Comparison of ENCODE assay signal across 9 cellular contexts in genomic region chr16:4784444-4784987, GRCh38. TPM values are rescaled to one million over a fixed set of nuclear protein-coding genes. Genes with fewer than 3 reads are reported as not detected.
DNase-seq lines count a peak whose midpoint lies in the region; ATAC-seq, FAIRE-seq and TF ChIP-seq lines count a peak whose summit lies in the region.
"Not testable (repeated sequence)": the region's sequence is repeated elsewhere in the genome, so short reads cannot be mapped to it uniquely, and the experiment has no call there.
"Had no signal": no experiment of that assay in that cellular context is flagged by ENCODE, and none has a peak within 500 bp of the region (broad histone marks: within the 10 kb centered on the region; RNA-seq: fewer than 3 reads in every experiment).

No MANE protein-coding gene starts in this region.

- H2BK120ac ChIP-seq in IMR-90 (ENCODE audit: low read depth, low read length): not testable (repeated sequence)

- H3K9me3 ChIP-seq in A549; IMR-90 (ENCODE audit: control insufficient read depth, insufficient read depth, low read length); WERI-Rb-1 (ENCODE audit: severe bottlenecking); HepG2 (ENCODE audit: low read length): not testable (repeated sequence)

- H2AK9ac ChIP-seq in IMR-90 (replicated peaks; ENCODE audit: low read depth, low read length, poor library complexity): not testable (repeated sequence)

- intact Hi-C loops in IMR-90 (cut with micrococcal nuclease); HepG2 (cut with micrococcal nuclease; ENCODE audit: unreplicated experiment): not testable (repeated sequence)

- DNase-seq in A549 (ENCODE audit: low read depth in 1 of 2, low spot score in 1 of 2); GM23338 (ENCODE audit: low spot score); IMR-90; WERI-Rb-1; HepG2 (ENCODE audit: low spot score): not testable (repeated sequence)

- peaks cover 19% of the 10 kb centered on the region for H3K36me3 Mint-ChIP-seq in GM23338 (ENCODE audit: low read depth)

- not testable (repeated sequence) for H3K79me1 ChIP-seq in IMR-90 (ENCODE audit: low read depth in 1 of 2, low read length in 2 of 2)

- H3K4me1 Mint-ChIP-seq in GM23338: peaks cover 13% of the 10 kb centered on the region

- H3K36me3 ChIP-seq in GM23338 (ENCODE audit: insufficient read depth); IMR-90 (ENCODE audit: control insufficient read depth, insufficient read depth, low read length); WERI-Rb-1; HepG2 (replicated peaks in 1 of 2; ENCODE audit: control insufficient read depth in 1 of 2, insufficient read depth in 2 of 2, low read length in 2 of 2): not testable (repeated sequence)

- not testable (repeated sequence) for TF ChIP-seq RAD21 in A549 (conservative IDR thresholded peaks at IDR 0.05 in 1 of 2, IDR thresholded peaks at IDR 0.05 in 1 of 2); IMR-90 (IDR thresholded peaks at IDR 0.05; ENCODE audit: low read length); HepG2 (CRISPR knock-in tag; IDR thresholded peaks at IDR 0.05)

- WGBS in A549 (ENCODE audit: missing lambda C conversion rate): 87% methylated on average over 14 of the region's 14 CpGs
- 82% methylated on average over 6 of the region's 14 CpGs; no CpG with 5 or more reads in 1 of the 2 experiments for WGBS in IMR-90 (ENCODE audit: extremely low coverage in 2 of 2, insufficient read length in 1 of 2), 2 experiments
- 50% methylated on average over 14 of the region's 14 CpGs for WGBS in HepG2 (ENCODE audit: low lambda C conversion rate)

- not testable (repeated sequence) for H3K9me3 Mint-ChIP-seq in GM23338

- not testable (repeated sequence) for H3K4me3 ChIP-seq in A549; GM23338; IMR-90 (ENCODE audit: insufficient read depth, low read depth, low read length); WERI-Rb-1 (ENCODE audit: low read depth, low read length); HepG2 (replicated peaks in 1 of 3; ENCODE audit: insufficient read depth in 1 of 3, low read depth in 2 of 3, low read length in 3 of 3)

- not testable (repeated sequence) for H2BK20ac ChIP-seq in IMR-90 (ENCODE audit: low read depth, low read length)

- H2AFZ ChIP-seq in GM23338: peak overlapping the region; percentile 83; the same call in 1 of the 2 replicates
- peak overlapping the region; percentile 14 for H2AFZ ChIP-seq in IMR-90 (replicated peaks; ENCODE audit: low read length, poor library complexity)
- H2AFZ ChIP-seq in HepG2 (ENCODE audit: low read length): not testable (repeated sequence)

- H3K27me3 Mint-ChIP-seq in GM23338 (ENCODE audit: insufficient read depth, low read depth, poor library complexity): peaks cover 29% of the 10 kb centered on the region

- in situ Hi-C loops in IMR-90 (cut with MboI; ENCODE audit: low sequenced_read_pairs); HepG2 (cut with HindIII; ENCODE audit: extremely low pct_ligation_motif_present, low pct_unique_long_range_greater_than_20kb): not testable (repeated sequence)

- H3K9ac ChIP-seq in IMR-90 (ENCODE audit: low read depth, low read length); HepG2 (ENCODE audit: insufficient read depth, low read depth, low read length): not testable (repeated sequence)

- not testable (repeated sequence) for H4K5ac ChIP-seq in IMR-90 (ENCODE audit: low read depth, low read length)

- H3K14ac ChIP-seq in IMR-90 (replicated peaks; ENCODE audit: low read depth, low read length): not testable (repeated sequence)

- not testable (repeated sequence) for H3K27me3 ChIP-seq in GM23338 (ENCODE audit: insufficient read depth); IMR-90 (ENCODE audit: control insufficient read depth, insufficient read depth, low read length); WERI-Rb-1 (ENCODE audit: insufficient read depth, low read depth, severe bottlenecking); HepG2 (ENCODE audit: control insufficient read depth in 1 of 2, insufficient read depth in 2 of 2, low read length in 2 of 2)

- not testable (repeated sequence) for TF ChIP-seq CTCF in A549 (IDR thresholded peaks at IDR 0.05); GM23338 (conservative IDR thresholded peaks at IDR 0.05; ENCODE audit: low read depth in 2 of 2); IMR-90 (conservative IDR thresholded peaks at IDR 0.05; ENCODE audit: low read depth, low read length); WERI-Rb-1 (IDR thresholded peaks at IDR 0.05; ENCODE audit: low read depth, low read length); HepG2 (CRISPR knock-in tag; IDR thresholded peaks at IDR 0.05)

- not testable (repeated sequence) for H2BK15ac ChIP-seq in IMR-90 (ENCODE audit: low read depth, low read length)

- H3K79me2 ChIP-seq in GM23338 (replicated peaks; ENCODE audit: insufficient read depth); HepG2 (ENCODE audit: insufficient read depth, low read length): not testable (repeated sequence)

- H3K23ac ChIP-seq in IMR-90 (ENCODE audit: low read depth, low read length): not testable (repeated sequence)

- H3K18ac ChIP-seq in IMR-90 (ENCODE audit: low read depth, low read length): not testable (repeated sequence)

- H3K27ac Mint-ChIP-seq in GM23338: not testable (repeated sequence)

- not testable (repeated sequence) for H3K4me3 Mint-ChIP-seq in GM23338

- not testable (repeated sequence) for H3K27ac ChIP-seq in A549; GM23338 (ENCODE audit: low read depth); IMR-90 (ENCODE audit: insufficient read depth, low read length); HepG2 (ENCODE audit: extremely low read length, insufficient read depth, low read length)
- H3K27ac ChIP-seq in WERI-Rb-1: peak overlapping the region; percentile 4; the same call in 1 of the 2 replicates

- not testable (repeated sequence) for ATAC-seq in A549; GM23338; IMR-90 (ENCODE audit: low read depth); HepG2

- TF ChIP-seq EP300 in A549 (IDR thresholded peaks at IDR 0.05); HepG2 (IDR thresholded peaks at IDR 0.05; ENCODE audit: low read depth in 2 of 2, low read length in 2 of 2); HepG2 (CRISPR knock-in tag; IDR thresholded peaks at IDR 0.05; ENCODE audit: borderline replicate concordance): not testable (repeated sequence)

- FAIRE-seq in A549 (lab: Jason Lieb, UNC); HepG2 (lab: Jason Lieb, UNC): not testable (repeated sequence)

- H3K9me1 ChIP-seq in IMR-90 (ENCODE audit: insufficient read depth, low read length): not testable (repeated sequence)

- H3K56ac ChIP-seq in IMR-90 (ENCODE audit: extremely low read depth, insufficient read depth, low read length): not testable (repeated sequence)

- not testable (repeated sequence) for H3K4ac ChIP-seq in IMR-90 (ENCODE audit: low read depth, low read length)

- H2BK5ac ChIP-seq in IMR-90 (ENCODE audit: low read depth, low read length, poor library complexity, severe bottlenecking): not testable (repeated sequence)

- H4K91ac ChIP-seq in IMR-90 (ENCODE audit: insufficient read depth, low read depth, low read length): not testable (repeated sequence)

- not testable (repeated sequence) for H3K4me2 ChIP-seq in A549; GM23338; IMR-90 (ENCODE audit: low read depth, low read length)
- H3K4me2 ChIP-seq in HepG2 (ENCODE audit: low read depth, low read length): peak overlapping the region; percentile 42; the same call in 1 of the 2 replicates

- not testable (repeated sequence) for H3F3A ChIP-seq in GM23338 (replicated peaks; ENCODE audit: low read depth)

- not testable (repeated sequence) for TF ChIP-seq POLR2A in A549 (IDR thresholded peaks at IDR 0.05; ENCODE audit: low read length); IMR-90 (IDR thresholded peaks at IDR 0.05; ENCODE audit: low read depth, low read length); HepG2 (IDR thresholded peaks at IDR 0.05; ENCODE audit: insufficient read depth in 1 of 2, low read depth in 2 of 2, low read length in 2 of 2)

- CTCF ChIA-PET in A549 (lab: Yijun Ruan, JAX): interaction anchor here (0.7 kb wide), 1 partner anchor 97 kb away, joined by 3 read pairs; no protein-coding TSS in a partner anchor
- CTCF ChIA-PET in IMR-90 (lab: Yijun Ruan, JAX); HepG2 (lab: Yijun Ruan, JAX; ENCODE audit: low intra/inter-chr PET ratio, low total read pairs): not testable (repeated sequence)

- dilution Hi-C loops in IMR-90 (cut with HindIII; ENCODE audit: low sequenced_read_pairs, unreplicated experiment): not testable (repeated sequence)

- not testable (repeated sequence) for H3K9me2 ChIP-seq in GM23338 (ENCODE audit: insufficient read depth)

- not testable (repeated sequence) for H2AK5ac ChIP-seq in IMR-90 (ENCODE audit: low read depth, low read length)

- peaks cover 21% of the 10 kb centered on the region for H3K4me1 ChIP-seq in A549
- H3K4me1 ChIP-seq in GM23338 (ENCODE audit: insufficient read depth): peaks cover 12% of the 10 kb centered on the region; the same call in 1 of the 2 replicates
- not testable (repeated sequence) for H3K4me1 ChIP-seq in IMR-90 (ENCODE audit: control insufficient read depth, insufficient read depth, low read length)
- H3K4me1 ChIP-seq in HepG2 (ENCODE audit: insufficient read depth, low read length): peaks cover 97% of the 10 kb centered on the region

- H4K20me1 ChIP-seq in GM23338 (replicated peaks; ENCODE audit: insufficient read depth); IMR-90 (ENCODE audit: insufficient read depth, low read length); HepG2 (ENCODE audit: insufficient read depth, low read length): not testable (repeated sequence)

- H4K8ac ChIP-seq in IMR-90 (ENCODE audit: low read depth in 2 of 2, low read length in 2 of 2): not testable (repeated sequence)

- BruUV-seq in IMR-90 (replicated peaks; lab: Mats Ljungman, UMichigan); HepG2 (replicated peaks; lab: Mats Ljungman, UMichigan): not testable (repeated sequence)

- POLR2A ChIA-PET in A549 (lab: Yijun Ruan, JAX); IMR-90 (lab: Charles Lee; ENCODE audit: unreplicated experiment); HepG2 (lab: Yijun Ruan, JAX): not testable (repeated sequence)

RNA-seq across cellular contexts. Expression of gene SEPTIN12, which starts 3.6 kb away (rescaled TPM):
- polyA plus RNA-seq in A549 (2011; rRNA removed): not detected in 2 replicates
- 0.03 TPM in 1 of 2 replicates, not detected in the other for polyA plus RNA-seq in A549 (2012; cell fraction: cytosol; rRNA removed)
- 0.54 and 0.61 TPM in 2 replicates for polyA plus RNA-seq in A549 (2012; cell fraction: nucleus; rRNA removed)
- polyA plus RNA-seq in A549 (2017; fragmentation: RNase III; extraction: RNeasy Plus Mini Kit Qiagen cat#74134 plus additional on column Dnase treatment): 0.14 TPM in 1 of 3 replicates, not detected in the others
- polyA minus RNA-seq in A549 (2011; rRNA and poly(A)+ RNA removed): not detected in 2 replicates
- total RNA-seq in GM23338 (2014; rRNA removed; shearing (Covaris generic)): not detected in 2 replicates
- polyA plus RNA-seq in GM23338 (2016; fragmentation: Nextera tagmentation; extraction: Ambion mirVana): not detected in 2 replicates
- not detected in 2 replicates for total RNA-seq in IMR-90 (2012; rRNA removed)
- not detected in 2 replicates for polyA plus RNA-seq in IMR-90 (2012; rRNA removed)
- not detected in 2 replicates for polyA plus RNA-seq in IMR-90 (2012; cell fraction: cytosol; rRNA removed)
- polyA plus RNA-seq in IMR-90 (2012; cell fraction: nucleus; rRNA removed; ENCODE audit: low replicate concordance): 0.10 TPM in 1 of 2 replicates, not detected in the other
- total RNA-seq in HepG2 (2016; rRNA removed; fragmentation: Illumina TruSeq; extraction: Trizol): 0.22 TPM in 1 of 2 replicates, not detected in the other
- total RNA-seq in HepG2 (2016; cell fraction: cytosol; rRNA removed; fragmentation: Illumina TruSeq; extraction: Trizol; ENCODE audit: low read depth): not detected in 2 replicates
- not detected in 2 replicates for total RNA-seq in HepG2 (2016; cell fraction: insoluble cytoplasmic fraction; rRNA removed; fragmentation: Illumina TruSeq; extraction: Trizol)
- total RNA-seq in HepG2 (2016; cell fraction: membrane; rRNA removed; fragmentation: Illumina TruSeq; extraction: Trizol): not detected in 2 replicates
- total RNA-seq in HepG2 (2016; cell fraction: nucleus; rRNA removed; fragmentation: Illumina TruSeq; extraction: Trizol): not detected in 2 replicates
- 0.31 TPM in 1 of 2 replicates, not detected in the other for polyA plus RNA-seq in HepG2 (2011; rRNA removed)
- polyA plus RNA-seq in HepG2 (2011; cell fraction: cytosol; rRNA removed): not detected in 2 replicates
- 0.29 and 0.43 TPM in 2 replicates for polyA plus RNA-seq in HepG2 (2011; cell fraction: nucleus; rRNA removed)
- 0.50 TPM in 1 of 2 replicates, not detected in the other for polyA plus RNA-seq in HepG2 (2012)
- not detected in 2 replicates for polyA plus RNA-seq in HepG2 (2016; cell fraction: cytosol; fragmentation: Illumina TruSeq; extraction: Trizol; ENCODE audit: low read depth)
- not detected in 2 replicates for polyA plus RNA-seq in HepG2 (2016; cell fraction: insoluble cytoplasmic fraction; fragmentation: Illumina TruSeq; extraction: Trizol; ENCODE audit: low read depth)
- not detected in 2 replicates for polyA plus RNA-seq in HepG2 (2016; cell fraction: membrane; fragmentation: Illumina TruSeq; extraction: Trizol; ENCODE audit: low read depth)
- polyA plus RNA-seq in HepG2 (2016; cell fraction: nucleus; fragmentation: Illumina TruSeq; extraction: Trizol; ENCODE audit: insufficient read depth, low read depth): not detected in 2 replicates
- polyA minus RNA-seq in HepG2 (2011; rRNA and poly(A)+ RNA removed; ENCODE audit: low replicate concordance): 0.89 TPM in 1 of 2 replicates, not detected in the other
- polyA minus RNA-seq in HepG2 (2011; cell fraction: cytosol; rRNA and poly(A)+ RNA removed): not detected in 2 replicates
- not detected in 2 replicates for polyA minus RNA-seq in HepG2 (2011; cell fraction: nucleus; rRNA and poly(A)+ RNA removed)
- total RNA-seq: Caco-2, H4 had no signal
- polyA plus RNA-seq: CD4-positive, CD25-positive, alpha-beta regulatory T cell had no signal

RNA-seq across cellular contexts. Expression of gene SMIM22, which starts 10.7 kb away (rescaled TPM):
- polyA plus RNA-seq in A549 (2011; rRNA removed) (not detected in 2 replicates), A549 (2017; fragmentation: RNase III; extraction: RNeasy Plus Mini Kit Qiagen cat#74134 plus additional on column Dnase treatment) (not detected in 3 replicates), GM23338 (2016; fragmentation: Nextera tagmentation; extraction: Ambion mirVana) (1.3 and 1.4 TPM in 2 replicates), IMR-90 (2012; rRNA removed) (not detected in 2 replicates), HepG2 (2011; rRNA removed) (not detected in 2 replicates)
- polyA plus RNA-seq in A549 (2012; cell fraction: cytosol; rRNA removed): not detected in 2 replicates
- polyA plus RNA-seq in A549 (2012; cell fraction: nucleus; rRNA removed): not detected in 2 replicates
- not detected in 2 replicates for polyA minus RNA-seq in A549 (2011; rRNA and poly(A)+ RNA removed)
- total RNA-seq in GM23338 (2014; rRNA removed; shearing (Covaris generic)): not detected in 2 replicates
- total RNA-seq in IMR-90 (2012; rRNA removed) (not detected in 2 replicates), HepG2 (2016; rRNA removed; fragmentation: Illumina TruSeq; extraction: Trizol) (not detected in 2 replicates)
- not detected in 2 replicates for polyA plus RNA-seq in IMR-90 (2012; cell fraction: cytosol; rRNA removed)
- polyA plus RNA-seq in IMR-90 (2012; cell fraction: nucleus; rRNA removed; ENCODE audit: low replicate concordance): not detected in 2 replicates
- not detected in 2 replicates for total RNA-seq in HepG2 (2016; cell fraction: cytosol; rRNA removed; fragmentation: Illumina TruSeq; extraction: Trizol; ENCODE audit: low read depth)
- not detected in 2 replicates for total RNA-seq in HepG2 (2016; cell fraction: insoluble cytoplasmic fraction; rRNA removed; fragmentation: Illumina TruSeq; extraction: Trizol)
- total RNA-seq in HepG2 (2016; cell fraction: membrane; rRNA removed; fragmentation: Illumina TruSeq; extraction: Trizol): not detected in 2 replicates
- total RNA-seq in HepG2 (2016; cell fraction: nucleus; rRNA removed; fragmentation: Illumina TruSeq; extraction: Trizol): not detected in 2 replicates
- not detected in 2 replicates for polyA plus RNA-seq in HepG2 (2011; cell fraction: cytosol; rRNA removed)
- not detected in 2 replicates for polyA plus RNA-seq in HepG2 (2011; cell fraction: nucleus; rRNA removed)
- 0.52 TPM in 1 of 2 replicates, not detected in the other for polyA plus RNA-seq in HepG2 (2012)
- polyA plus RNA-seq in HepG2 (2016; cell fraction: cytosol; fragmentation: Illumina TruSeq; extraction: Trizol; ENCODE audit: low read depth): not detected in 2 replicates
- polyA plus RNA-seq in HepG2 (2016; cell fraction: insoluble cytoplasmic fraction; fragmentation: Illumina TruSeq; extraction: Trizol; ENCODE audit: low read depth): not detected in 2 replicates
- not detected in 2 replicates for polyA plus RNA-seq in HepG2 (2016; cell fraction: membrane; fragmentation: Illumina TruSeq; extraction: Trizol; ENCODE audit: low read depth)
- not detected in 2 replicates for polyA plus RNA-seq in HepG2 (2016; cell fraction: nucleus; fragmentation: Illumina TruSeq; extraction: Trizol; ENCODE audit: insufficient read depth, low read depth)
- polyA minus RNA-seq in HepG2 (2011; rRNA and poly(A)+ RNA removed; ENCODE audit: low replicate concordance): not detected in 2 replicates
- not detected in 2 replicates for polyA minus RNA-seq in HepG2 (2011; cell fraction: cytosol; rRNA and poly(A)+ RNA removed)
- not detected in 2 replicates for polyA minus RNA-seq in HepG2 (2011; cell fraction: nucleus; rRNA and poly(A)+ RNA removed)
- total RNA-seq: Caco-2; CD4-positive, CD25-positive, alpha-beta regulatory T cell; CD8-positive, alpha-beta T cell; H4 had no signal
- polyA plus RNA-seq: CD4-positive, CD25-positive, alpha-beta regulatory T cell had no signal

RNA-seq across cellular contexts. Expression of gene ZNF500, which starts 17.6 kb away (rescaled TPM):
- polyA plus RNA-seq in A549 (2011; rRNA removed): 4.6 and 4.7 TPM in 2 replicates
- polyA plus RNA-seq in A549 (2012; cell fraction: cytosol; rRNA removed): 5.5 and 8.8 TPM in 2 replicates
- polyA plus RNA-seq in A549 (2012; cell fraction: nucleus; rRNA removed): 18.1 and 24.3 TPM in 2 replicates
- polyA plus RNA-seq in A549 (2017; fragmentation: RNase III; extraction: RNeasy Plus Mini Kit Qiagen cat#74134 plus additional on column Dnase treatment): 5.2 to 6.7 TPM (median 6.4 TPM) in 3 replicates
- 6.6 and 8.1 TPM in 2 replicates for polyA minus RNA-seq in A549 (2011; rRNA and poly(A)+ RNA removed)
- 12.1 and 15.3 TPM in 2 replicates for total RNA-seq in GM23338 (2014; rRNA removed; shearing (Covaris generic))
- polyA plus RNA-seq in GM23338 (2016; fragmentation: Nextera tagmentation; extraction: Ambion mirVana): 5.3 and 5.8 TPM in 2 replicates
- total RNA-seq in IMR-90 (2012; rRNA removed): 4.5 and 4.7 TPM in 2 replicates
- polyA plus RNA-seq in IMR-90 (2012; rRNA removed): 5.9 and 7.3 TPM in 2 replicates
- 2.6 and 6.0 TPM in 2 replicates for polyA plus RNA-seq in IMR-90 (2012; cell fraction: cytosol; rRNA removed)
- polyA plus RNA-seq in IMR-90 (2012; cell fraction: nucleus; rRNA removed; ENCODE audit: low replicate concordance): 25.8 and 41.4 TPM in 2 replicates
- total RNA-seq in HepG2 (2016; rRNA removed; fragmentation: Illumina TruSeq; extraction: Trizol): 8.1 and 12.2 TPM in 2 replicates
- total RNA-seq in HepG2 (2016; cell fraction: cytosol; rRNA removed; fragmentation: Illumina TruSeq; extraction: Trizol; ENCODE audit: low read depth): 1.6 and 1.9 TPM in 2 replicates
- total RNA-seq in HepG2 (2016; cell fraction: insoluble cytoplasmic fraction; rRNA removed; fragmentation: Illumina TruSeq; extraction: Trizol): 8.1 and 12.2 TPM in 2 replicates
- total RNA-seq in HepG2 (2016; cell fraction: membrane; rRNA removed; fragmentation: Illumina TruSeq; extraction: Trizol): 3.8 and 4.4 TPM in 2 replicates
- total RNA-seq in HepG2 (2016; cell fraction: nucleus; rRNA removed; fragmentation: Illumina TruSeq; extraction: Trizol): 9.6 and 15.9 TPM in 2 replicates
- polyA plus RNA-seq in HepG2 (2011; rRNA removed): 6.1 and 7.4 TPM in 2 replicates
- polyA plus RNA-seq in HepG2 (2011; cell fraction: cytosol; rRNA removed): 3.0 and 4.9 TPM in 2 replicates
- polyA plus RNA-seq in HepG2 (2011; cell fraction: nucleus; rRNA removed): 17.2 and 20.4 TPM in 2 replicates
- polyA plus RNA-seq in HepG2 (2012): 3.2 and 3.5 TPM in 2 replicates
- polyA plus RNA-seq in HepG2 (2016; cell fraction: cytosol; fragmentation: Illumina TruSeq; extraction: Trizol; ENCODE audit: low read depth): 0.76 and 0.78 TPM in 2 replicates
- 5.1 and 5.9 TPM in 2 replicates for polyA plus RNA-seq in HepG2 (2016; cell fraction: insoluble cytoplasmic fraction; fragmentation: Illumina TruSeq; extraction: Trizol; ENCODE audit: low read depth)
- polyA plus RNA-seq in HepG2 (2016; cell fraction: membrane; fragmentation: Illumina TruSeq; extraction: Trizol; ENCODE audit: low read depth): 1.9 and 2.5 TPM in 2 replicates
- polyA plus RNA-seq in HepG2 (2016; cell fraction: nucleus; fragmentation: Illumina TruSeq; extraction: Trizol; ENCODE audit: insufficient read depth, low read depth): 19.3 and 24.8 TPM in 2 replicates
- polyA minus RNA-seq in HepG2 (2011; rRNA and poly(A)+ RNA removed; ENCODE audit: low replicate concordance): 17.1 and 19.6 TPM in 2 replicates
- 2.6 and 3.3 TPM in 2 replicates for polyA minus RNA-seq in HepG2 (2011; cell fraction: cytosol; rRNA and poly(A)+ RNA removed)
- 11.8 and 12.1 TPM in 2 replicates for polyA minus RNA-seq in HepG2 (2011; cell fraction: nucleus; rRNA and poly(A)+ RNA removed)

RNA-seq across cellular contexts. Expression of gene ROGDI, which starts 17.9 kb away (rescaled TPM):
- polyA plus RNA-seq in A549 (2011; rRNA removed) (7.2 and 7.9 TPM in 2 replicates), A549 (2017; fragmentation: RNase III; extraction: RNeasy Plus Mini Kit Qiagen cat#74134 plus additional on column Dnase treatment) (12.4 to 18.9 TPM (median 15.1 TPM) in 3 replicates), GM23338 (2016; fragmentation: Nextera tagmentation; extraction: Ambion mirVana) (30.3 and 31.9 TPM in 2 replicates), IMR-90 (2012; rRNA removed) (27.1 and 30.1 TPM in 2 replicates), HepG2 (2011; rRNA removed) (42.1 and 55.9 TPM in 2 replicates)
- 20.6 and 27.4 TPM in 2 replicates for polyA plus RNA-seq in A549 (2012; cell fraction: cytosol; rRNA removed)
- 57.1 and 63.8 TPM in 2 replicates for polyA plus RNA-seq in A549 (2012; cell fraction: nucleus; rRNA removed)
- polyA minus RNA-seq in A549 (2011; rRNA and poly(A)+ RNA removed): 9.3 and 9.4 TPM in 2 replicates
- 23.3 and 38.8 TPM in 2 replicates for total RNA-seq in GM23338 (2014; rRNA removed; shearing (Covaris generic))
- total RNA-seq in IMR-90 (2012; rRNA removed) (13.6 and 14.2 TPM in 2 replicates), HepG2 (2016; rRNA removed; fragmentation: Illumina TruSeq; extraction: Trizol) (16.8 and 19.2 TPM in 2 replicates)
- polyA plus RNA-seq in IMR-90 (2012; cell fraction: cytosol; rRNA removed): 11.3 and 32.6 TPM in 2 replicates
- 67.3 and 174 TPM in 2 replicates for polyA plus RNA-seq in IMR-90 (2012; cell fraction: nucleus; rRNA removed; ENCODE audit: low replicate concordance)
- 22.3 and 22.8 TPM in 2 replicates for total RNA-seq in HepG2 (2016; cell fraction: cytosol; rRNA removed; fragmentation: Illumina TruSeq; extraction: Trizol; ENCODE audit: low read depth)
- 15.4 and 17.5 TPM in 2 replicates for total RNA-seq in HepG2 (2016; cell fraction: insoluble cytoplasmic fraction; rRNA removed; fragmentation: Illumina TruSeq; extraction: Trizol)
- total RNA-seq in HepG2 (2016; cell fraction: membrane; rRNA removed; fragmentation: Illumina TruSeq; extraction: Trizol): 24.2 and 30.2 TPM in 2 replicates
- 11.4 and 14.7 TPM in 2 replicates for total RNA-seq in HepG2 (2016; cell fraction: nucleus; rRNA removed; fragmentation: Illumina TruSeq; extraction: Trizol)
- polyA plus RNA-seq in HepG2 (2011; cell fraction: cytosol; rRNA removed): 28.6 and 42.0 TPM in 2 replicates
- 210 and 224 TPM in 2 replicates for polyA plus RNA-seq in HepG2 (2011; cell fraction: nucleus; rRNA removed)
- 19.5 and 23.7 TPM in 2 replicates for polyA plus RNA-seq in HepG2 (2012)
- polyA plus RNA-seq in HepG2 (2016; cell fraction: cytosol; fragmentation: Illumina TruSeq; extraction: Trizol; ENCODE audit: low read depth): 25.8 and 30.9 TPM in 2 replicates
- 20.1 TPM in 2 replicates for polyA plus RNA-seq in HepG2 (2016; cell fraction: insoluble cytoplasmic fraction; fragmentation: Illumina TruSeq; extraction: Trizol; ENCODE audit: low read depth)
- 27.7 and 34.1 TPM in 2 replicates for polyA plus RNA-seq in HepG2 (2016; cell fraction: membrane; fragmentation: Illumina TruSeq; extraction: Trizol; ENCODE audit: low read depth)
- polyA plus RNA-seq in HepG2 (2016; cell fraction: nucleus; fragmentation: Illumina TruSeq; extraction: Trizol; ENCODE audit: insufficient read depth, low read depth): 40.1 and 43.8 TPM in 2 replicates
- polyA minus RNA-seq in HepG2 (2011; rRNA and poly(A)+ RNA removed; ENCODE audit: low replicate concordance): 13.8 and 24.1 TPM in 2 replicates
- 7.8 and 9.9 TPM in 2 replicates for polyA minus RNA-seq in HepG2 (2011; cell fraction: cytosol; rRNA and poly(A)+ RNA removed)
- 13.5 and 14.2 TPM in 2 replicates for polyA minus RNA-seq in HepG2 (2011; cell fraction: nucleus; rRNA and poly(A)+ RNA removed)

RNA-seq across cellular contexts. Expression of gene DNAAF8, which starts 50.2 kb away (rescaled TPM):
- polyA plus RNA-seq in A549 (2011; rRNA removed): 1.6 and 1.7 TPM in 2 replicates
- polyA plus RNA-seq in A549 (2012; cell fraction: cytosol; rRNA removed): 1.1 TPM in 2 replicates
- 0.58 and 1.2 TPM in 2 replicates for polyA plus RNA-seq in A549 (2012; cell fraction: nucleus; rRNA removed)
- polyA plus RNA-seq in A549 (2017; fragmentation: RNase III; extraction: RNeasy Plus Mini Kit Qiagen cat#74134 plus additional on column Dnase treatment): 0.73 to 1.6 TPM (median 0.89 TPM) in 3 replicates
- 0.49 and 1.6 TPM in 2 replicates for polyA minus RNA-seq in A549 (2011; rRNA and poly(A)+ RNA removed)
- 1.3 TPM in 1 of 2 replicates, not detected in the other for total RNA-seq in GM23338 (2014; rRNA removed; shearing (Covaris generic))
- polyA plus RNA-seq in GM23338 (2016; fragmentation: Nextera tagmentation; extraction: Ambion mirVana): 0.34 TPM in 1 of 2 replicates, not detected in the other
- total RNA-seq in IMR-90 (2012; rRNA removed): 0.54 and 0.56 TPM in 2 replicates
- polyA plus RNA-seq in IMR-90 (2012; rRNA removed): 1.7 TPM in 2 replicates
- 0.68 and 1.1 TPM in 2 replicates for polyA plus RNA-seq in IMR-90 (2012; cell fraction: cytosol; rRNA removed)
- polyA plus RNA-seq in IMR-90 (2012; cell fraction: nucleus; rRNA removed; ENCODE audit: low replicate concordance): 0.99 and 1.6 TPM in 2 replicates
- total RNA-seq in HepG2 (2016; rRNA removed; fragmentation: Illumina TruSeq; extraction: Trizol): 0.38 and 0.44 TPM in 2 replicates
- 0.44 and 0.81 TPM in 2 replicates for total RNA-seq in HepG2 (2016; cell fraction: cytosol; rRNA removed; fragmentation: Illumina TruSeq; extraction: Trizol; ENCODE audit: low read depth)
- total RNA-seq in HepG2 (2016; cell fraction: insoluble cytoplasmic fraction; rRNA removed; fragmentation: Illumina TruSeq; extraction: Trizol): 0.15 TPM in 1 of 2 replicates, not detected in the other
- 0.14 and 0.65 TPM in 2 replicates for total RNA-seq in HepG2 (2016; cell fraction: membrane; rRNA removed; fragmentation: Illumina TruSeq; extraction: Trizol)
- 0.31 TPM in 1 of 2 replicates, not detected in the other for total RNA-seq in HepG2 (2016; cell fraction: nucleus; rRNA removed; fragmentation: Illumina TruSeq; extraction: Trizol)
- 0.27 TPM in 1 of 2 replicates, not detected in the other for polyA plus RNA-seq in HepG2 (2011; rRNA removed)
- 0.03 and 0.16 TPM in 2 replicates for polyA plus RNA-seq in HepG2 (2011; cell fraction: cytosol; rRNA removed)
- not detected in 2 replicates for polyA plus RNA-seq in HepG2 (2011; cell fraction: nucleus; rRNA removed)
- 0.12 and 0.21 TPM in 2 replicates for polyA plus RNA-seq in HepG2 (2012)
- 0.15 and 0.24 TPM in 2 replicates for polyA plus RNA-seq in HepG2 (2016; cell fraction: cytosol; fragmentation: Illumina TruSeq; extraction: Trizol; ENCODE audit: low read depth)
- polyA plus RNA-seq in HepG2 (2016; cell fraction: insoluble cytoplasmic fraction; fragmentation: Illumina TruSeq; extraction: Trizol; ENCODE audit: low read depth): 0.34 and 0.57 TPM in 2 replicates
- polyA plus RNA-seq in HepG2 (2016; cell fraction: membrane; fragmentation: Illumina TruSeq; extraction: Trizol; ENCODE audit: low read depth): 0.17 and 0.40 TPM in 2 replicates
- not detected in 2 replicates for polyA plus RNA-seq in HepG2 (2016; cell fraction: nucleus; fragmentation: Illumina TruSeq; extraction: Trizol; ENCODE audit: insufficient read depth, low read depth)
- polyA minus RNA-seq in HepG2 (2011; rRNA and poly(A)+ RNA removed; ENCODE audit: low replicate concordance): 0.70 TPM in 1 of 2 replicates, not detected in the other
- polyA minus RNA-seq in HepG2 (2011; cell fraction: cytosol; rRNA and poly(A)+ RNA removed): not detected in 2 replicates
- polyA minus RNA-seq in HepG2 (2011; cell fraction: nucleus; rRNA and poly(A)+ RNA removed): 0.50 TPM in 1 of 2 replicates, not detected in the other
- total RNA-seq: CD4-positive, CD25-positive, alpha-beta regulatory T cell; CD8-positive, alpha-beta T cell had no signal
